In genomic region chr6:136762022-136762975, GRCh38 we compare ENCODE assay signal across 9 cellular contexts. TPM values are rescaled to one million over a fixed set of nuclear protein-coding genes. Genes with fewer than 3 reads are reported as not detected.
A peak's percentile ranks its signal among the peaks of the same experiment; 100 is the strongest.
DNase-seq lines count a peak whose midpoint lies in the region; ATAC-seq lines count a peak whose summit lies in the region.
"Had no signal": no experiment of that assay in that cellular context is flagged by ENCODE, and none has a peak within 500 bp of the region (broad histone marks: within the 10 kb centered on the region; RNA-seq: fewer than 3 reads in every experiment).

No MANE protein-coding gene starts in this region.

- no peaks in the 10 kb centered on the region for H3K9me3 Mint-ChIP-seq in activated CD4-positive, alpha-beta T cell treated with anti-CD3 and anti-CD28 coated beads for 36 hours (ENCODE audit: low read depth)
- no peaks in the 10 kb centered on the region for H3K9me3 Mint-ChIP-seq in activated T-helper 17 cell treated with anti-CD3 and anti-CD28 coated beads, Interleukin-2, amount 50 U/mL, for 72 hours

- CTCF ChIA-PET in activated CD4-positive, alpha-beta T cell treated with anti-CD3 and anti-CD28 coated beads for 36 hours (lab: Charles Lee): interaction anchor here (1.1 to 6.9 kb wide), 5 partner anchors 10 to 118 kb away, joined by 3 to 53 read pairs (median 6); partner anchors contain the start of gene MAP3K5

- peak overlapping the region; percentile 18 for H3K4me3 Mint-ChIP-seq in activated CD4-positive, alpha-beta T cell treated with anti-CD3 and anti-CD28 coated beads for 36 hours
- H3K4me3 Mint-ChIP-seq in activated T-helper 17 cell treated with anti-CD3 and anti-CD28 coated beads, Interleukin-2, amount 50 U/mL, for 72 hours: peak overlapping the region; percentile 80

- intact Hi-C loops in activated CD4-positive, alpha-beta T cell treated with anti-CD3 and anti-CD28 coated beads for 36 hours (cut with DNase I, micrococcal nuclease): no loop called here

- ATAC-seq in activated CD4-positive, alpha-beta T cell treated with anti-CD3 and anti-CD28 coated beads for 36 hours: no peak
- ATAC-seq in activated T-helper 17 cell treated with anti-CD3 and anti-CD28 coated beads, Interleukin-2, amount 50 U/mL, for 72 hours (replicated peaks): no peak
- no peak for ATAC-seq in HG03378 (IDR thresholded peaks at IDR 0.05; ENCODE audit: unreplicated experiment)

- H3K36me3 Mint-ChIP-seq in activated CD4-positive, alpha-beta T cell treated with anti-CD3 and anti-CD28 coated beads for 36 hours (ENCODE audit: low read depth): no peaks in the 10 kb centered on the region
- no peaks in the 10 kb centered on the region for H3K36me3 Mint-ChIP-seq in activated T-helper 17 cell treated with anti-CD3 and anti-CD28 coated beads, Interleukin-2, amount 50 U/mL, for 72 hours (ENCODE audit: low read depth)

- POLR2A ChIA-PET in activated CD4-positive, alpha-beta T cell treated with anti-CD3 and anti-CD28 coated beads for 36 hours (lab: Charles Lee): no interaction called here

- H3K27ac ChIP-seq in temporal lobe (ENCODE audit: low read depth, low read length): peak overlapping the region; percentile 19

- no peak for DNase-seq in activated CD4-positive, alpha-beta T cell treated with anti-CD3 and anti-CD28 coated beads for 36 hours
- DNase-seq in activated CD4-positive, alpha-beta T cell treated with anti-CD3 and anti-CD28 coated beads, Interleukin-2, amount 50 U/mL, for 4 hours: no peak
- peak; percentile 28 for DNase-seq in left kidney (ENCODE audit: low read depth, low spot score)
- DNase-seq in germinal center (ENCODE audit: low spot score): no peak
- DNase-seq in LoVo (ENCODE audit: low spot score): no peak
- DNase-seq: activated CD4-positive, alpha-beta T cell treated with anti-CD3 and anti-CD28 coated beads for 48 hours had no signal

- no peaks in the 10 kb centered on the region for H3K27me3 Mint-ChIP-seq in activated CD4-positive, alpha-beta T cell treated with anti-CD3 and anti-CD28 coated beads for 36 hours
- no peaks in the 10 kb centered on the region for H3K27me3 Mint-ChIP-seq in activated T-helper 17 cell treated with anti-CD3 and anti-CD28 coated beads, Interleukin-2, amount 50 U/mL, for 72 hours

- H3K4me1 Mint-ChIP-seq in activated CD4-positive, alpha-beta T cell treated with anti-CD3 and anti-CD28 coated beads for 36 hours: peaks cover 60% of the 10 kb centered on the region
- peaks cover 51% of the 10 kb centered on the region for H3K4me1 Mint-ChIP-seq in activated T-helper 17 cell treated with anti-CD3 and anti-CD28 coated beads, Interleukin-2, amount 50 U/mL, for 72 hours

- H3K27ac Mint-ChIP-seq in activated CD4-positive, alpha-beta T cell treated with anti-CD3 and anti-CD28 coated beads for 36 hours: peak overlapping the region; percentile 35
- H3K27ac Mint-ChIP-seq in activated T-helper 17 cell treated with anti-CD3 and anti-CD28 coated beads, Interleukin-2, amount 50 U/mL, for 72 hours: peak overlapping the region; percentile 76

RNA-seq across cellular contexts. Expression of gene MAP3K5, which starts 30.0 kb away (rescaled TPM):
- 1 to 10 TPM; 6.7 to 7.3 TPM for total RNA-seq in activated CD4-positive, alpha-beta T cell treated with anti-CD3 and anti-CD28 coated beads for 36 hours
- total RNA-seq in activated T-helper 17 cell treated with anti-CD3 and anti-CD28 coated beads, Interleukin-2, amount 50 U/mL, for 72 hours: 10 to 100 TPM; 13.8 to 20.1 TPM
- 12.0 TPM for total RNA-seq in temporal lobe
